12 cellular contexts compared by ENCODE assay signal in the genomic region with DNA sequence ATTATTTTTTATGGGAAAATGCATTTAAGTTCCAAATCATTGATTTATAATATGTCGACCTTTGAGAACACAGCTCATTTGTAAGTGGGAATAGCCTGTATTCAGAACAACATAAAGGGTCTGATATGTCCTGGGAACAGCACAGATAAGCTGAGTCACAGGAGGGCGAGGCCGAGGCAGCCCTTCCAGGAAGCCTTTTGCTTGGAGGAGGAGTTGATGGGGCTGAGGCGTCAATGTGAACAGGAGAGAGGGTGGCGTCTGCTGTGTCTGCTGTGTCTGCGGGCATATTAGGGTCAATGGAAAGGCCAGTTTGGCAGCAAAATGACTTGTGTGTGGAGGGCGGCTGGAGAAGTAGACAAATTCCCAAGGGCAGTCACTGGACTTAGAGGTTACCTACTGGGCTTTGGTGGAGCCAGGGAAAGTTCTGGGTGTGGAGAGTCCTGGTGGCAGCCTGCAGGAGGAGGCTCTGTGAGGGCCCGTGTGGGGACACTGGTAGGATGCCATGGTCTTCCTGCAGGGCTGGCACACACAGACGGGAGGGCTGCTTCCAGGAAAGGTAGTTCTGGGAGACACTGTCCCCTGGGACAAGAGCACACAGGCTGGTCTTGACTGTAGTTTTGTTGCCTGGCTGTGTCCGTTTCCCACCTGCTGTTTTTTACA.
DNase-seq lines count a peak whose midpoint lies in the region; ATAC-seq and TF ChIP-seq lines count a peak whose summit lies in the region.
"Had no signal": no experiment of that assay in that cellular context is flagged by ENCODE, and none has a peak within 500 bp of the region (broad histone marks: within the 10 kb centered on the region; RNA-seq: fewer than 3 reads in every experiment).

No MANE protein-coding gene starts in this region.

- H3K9me3 Mint-ChIP-seq in neural progenitor cell = no peaks in the 10 kb centered on the region

- H4K20me1 ChIP-seq in neural progenitor cell (ENCODE audit: low read depth) = peaks cover 100% of the 10 kb centered on the region

- DNase-seq in AG08395 (ENCODE audit: low spot score) = peak; percentile 56
- peak; percentile 80 for DNase-seq in NCI-H226
- peak; percentile 76 for DNase-seq in epithelial cell of esophagus (ENCODE audit: low read depth)
- no peak for DNase-seq in neural progenitor cell (ENCODE audit: low spot score)
- no peak for DNase-seq in NCI-H2029 treated with DMSO at 0.1 percent for 48 hours (lab: John Stamatoyannopoulos, UW)
- no peak for DNase-seq in activated gamma-delta T cell treated with Interleukin-2 at 50 U/mL for 16 hours
- no peak for DNase-seq in activated CD8-positive, alpha-beta memory T cell treated with anti-CD3 and anti-CD28 coated beads for 24 hours
- DNase-seq: NCI-H345; stimulated activated CD4-positive, alpha-beta T cell treated with anti-CD3 and anti-CD28 coated beads, Interleukin-2, amount 100 ng/mL, for 48 hours; SW 1271 had no signal

- H3K27ac Mint-ChIP-seq in neural progenitor cell = no peak overlapping the region

- H3K27ac ChIP-seq in neural progenitor cell = no peak overlapping the region
- H3K27ac ChIP-seq: upper lobe of left lung had no signal

- peaks cover 12% of the 10 kb centered on the region for H3K27me3 Mint-ChIP-seq in neural progenitor cell (ENCODE audit: insufficient read depth, low read depth)

- H3K4me1 Mint-ChIP-seq in neural progenitor cell = peaks cover 78% of the 10 kb centered on the region

- H3K36me3 ChIP-seq in neural progenitor cell = no peaks in the 10 kb centered on the region
- H3K36me3 ChIP-seq: upper lobe of left lung had no signal

- no peak overlapping the region for H2AFZ ChIP-seq in neural progenitor cell (replicated peaks)

- H3K27me3 ChIP-seq in neural progenitor cell = no peaks in the 10 kb centered on the region

- no peak overlapping the region for H3K9ac ChIP-seq in neural progenitor cell

- H3K9me3 ChIP-seq in neural progenitor cell (ENCODE audit: low read depth) = no peaks in the 10 kb centered on the region
- H3K9me3 ChIP-seq: upper lobe of left lung had no signal

- H3K36me3 Mint-ChIP-seq in neural progenitor cell = peaks cover 5% of the 10 kb centered on the region

- no peak overlapping the region for H3K4me2 ChIP-seq in neural progenitor cell

- no peak for ATAC-seq in HG03460 (IDR thresholded peaks at IDR 0.05; ENCODE audit: unreplicated experiment)

- H3K4me3 Mint-ChIP-seq in neural progenitor cell = peak overlapping the region; percentile 38

- no peak overlapping the region for H3K4me3 ChIP-seq in epithelial cell of esophagus (ENCODE audit: low read length)
- no peak overlapping the region for H3K4me3 ChIP-seq in neural progenitor cell
- H3K4me3 ChIP-seq: upper lobe of left lung had no signal

- peaks cover 16% of the 10 kb centered on the region for H3F3A ChIP-seq in neural progenitor cell (ENCODE audit: low read depth)

- H3K79me2 ChIP-seq in neural progenitor cell (ENCODE audit: low read depth) = peaks cover 82% of the 10 kb centered on the region

- peaks cover 53% of the 10 kb centered on the region for H3K4me1 ChIP-seq in neural progenitor cell

- no peak for TF ChIP-seq CTCF in epithelial cell of esophagus (IDR thresholded peaks at IDR 0.05; ENCODE audit: insufficient read depth, low read depth, low read length, missing control alignments)
- no peak for TF ChIP-seq CTCF in neural progenitor cell (IDR thresholded peaks at IDR 0.05)

Comparison
In these comparisons a context has a peak if more than half of its experiments do, and no peak if none do; other contexts are left out.
1. DNase-seq: peak in AG08395 (single experiment), NCI-H226 (single experiment) and epithelial cell of esophagus (single experiment); none in neural progenitor cell (single experiment), NCI-H2029 treated with DMSO at 0.1 percent for 48 hours (single experiment), activated gamma-delta T cell treated with Interleukin-2 at 50 U/mL for 16 hours (single experiment) and activated CD8-positive, alpha-beta memory T cell treated with anti-CD3 and anti-CD28 coated beads for 24 hours (single experiment).